ENCODE assay signal across 8 cellular contexts in genomic region chr21:37675202-37675801, GRCh38.
DNase-seq lines count a peak whose midpoint lies in the region; ATAC-seq and FAIRE-seq lines count a peak whose summit lies in the region.

No MANE protein-coding gene starts in this region.

- ATAC-seq in memory B cell (ENCODE audit: low read depth) (peak; percentile 56), GM19397 (IDR thresholded peaks at IDR 0.05; ENCODE audit: unreplicated experiment) (no peak), HG03442 (IDR thresholded peaks at IDR 0.05; ENCODE audit: unreplicated experiment) (no peak)

- H3K36me3 Mint-ChIP-seq in activated CD4-positive, alpha-beta memory T cell treated with anti-CD3 and anti-CD28 coated beads for 36 hours, result no peaks in the 10 kb centered on the region
- no peaks in the 10 kb centered on the region for H3K36me3 Mint-ChIP-seq in memory B cell

- peak; percentile 56 for DNase-seq in GM19239 (ENCODE audit: insufficient read length, low spot score)
- peak; percentile 25 for DNase-seq in NCI-H2107 (lab: John Stamatoyannopoulos, UW)
- DNase-seq in activated CD4-positive, alpha-beta memory T cell treated with anti-CD3 and anti-CD28 coated beads for 36 hours, result peak; percentile 66
- peak; percentile 8 for DNase-seq in effector CD8-positive, alpha-beta T cell (lab: John Stamatoyannopoulos, UW)
- peak; percentile 31 to 46 for DNase-seq in memory B cell (ENCODE audit: low spot score in 2 of 2)
- peak; percentile 5 to 19 for DNase-seq in stimulated activated CD8-positive, alpha-beta memory T cell treated with anti-CD3 and anti-CD28 coated beads, Interleukin-4, amount 100 ng/mL, for 1 hour (ENCODE audit: low read depth in 2 of 2, low spot score in 1 of 2)

- no peak overlapping the region for H3K27ac Mint-ChIP-seq in activated CD4-positive, alpha-beta memory T cell treated with anti-CD3 and anti-CD28 coated beads for 36 hours
- no peak overlapping the region for H3K27ac Mint-ChIP-seq in memory B cell

- CTCF ChIA-PET in activated CD4-positive, alpha-beta memory T cell treated with anti-CD3 and anti-CD28 coated beads for 36 hours (lab: Charles Lee), result interaction anchor here (1.0 to 3.1 kb wide), 10 partner anchors 8 to 449 kb away, joined by 3 to 9 read pairs (median 4); no protein-coding TSS in a partner anchor

- no peaks in the 10 kb centered on the region for H3K9me3 Mint-ChIP-seq in activated CD4-positive, alpha-beta memory T cell treated with anti-CD3 and anti-CD28 coated beads for 36 hours
- peaks cover 2% of the 10 kb centered on the region for H3K9me3 Mint-ChIP-seq in memory B cell

- H3K4me3 Mint-ChIP-seq in activated CD4-positive, alpha-beta memory T cell treated with anti-CD3 and anti-CD28 coated beads for 36 hours, result no peak overlapping the region
- H3K4me3 Mint-ChIP-seq in memory B cell, result no peak overlapping the region

- intact Hi-C loops in activated CD4-positive, alpha-beta memory T cell treated with anti-CD3 and anti-CD28 coated beads for 36 hours (cut with micrococcal nuclease), result loop anchor here (10.0 kb wide), 1 partner anchor 679 kb away; no protein-coding TSS in a partner anchor

- no peaks in the 10 kb centered on the region for H3K4me1 Mint-ChIP-seq in activated CD4-positive, alpha-beta memory T cell treated with anti-CD3 and anti-CD28 coated beads for 36 hours (ENCODE audit: low read depth)
- no peaks in the 10 kb centered on the region for H3K4me1 Mint-ChIP-seq in memory B cell

- POLR2A ChIA-PET in activated CD4-positive, alpha-beta memory T cell treated with anti-CD3 and anti-CD28 coated beads for 36 hours (lab: Charles Lee), result no interaction called here

- H3K27me3 Mint-ChIP-seq in activated CD4-positive, alpha-beta memory T cell treated with anti-CD3 and anti-CD28 coated beads for 36 hours, result peaks cover 24% of the 10 kb centered on the region
- H3K27me3 Mint-ChIP-seq in memory B cell, result peaks cover 18% of the 10 kb centered on the region

- FAIRE-seq in GM19239 (lab: Jason Lieb, UNC), result no peak

Comparison
In these comparisons a context has a peak if more than half of its experiments do, and no peak if none do; other contexts are left out.
1. DNase-seq: peak in every context shown above with its lines; median percentile 66 in activated CD4-positive, alpha-beta memory T cell treated with anti-CD3 and anti-CD28 coated beads for 36 hours; 56 in GM19239; 38 in memory B cell; 25 in NCI-H2107; 12 in stimulated activated CD8-positive, alpha-beta memory T cell treated with anti-CD3 and anti-CD28 coated beads, Interleukin-4, amount 100 ng/mL, for 1 hour; 8 in effector CD8-positive, alpha-beta T cell.